In genomic region chr10:30189254-30189583, GRCh38 we compare ENCODE assay signal across 9 cellular contexts.
"Had no signal": no experiment of that assay in that cellular context is flagged by ENCODE, and none has a peak within 500 bp of the region (broad histone marks: within the 10 kb centered on the region; RNA-seq: fewer than 3 reads in every experiment).

No MANE protein-coding gene starts in this region.

- H3K9me3 ChIP-seq: SK-N-SH had no signal

- ATAC-seq: effector memory CD8-positive, alpha-beta T cell; stimulated activated memory B cell treated with anti-CD40 and anti-IgM and Interleukin-4, amounts not matched to agents 10 μg/mL and 1 μg/mL and 100 μg/mL, for 72 hours had no signal

- DNase-seq: activated CD4-positive, CD25-positive, alpha-beta regulatory T cell; activated naive CD4-positive, alpha-beta T cell treated with anti-CD3 and anti-CD28 coated beads, Interleukin-2, amount 10 ng/mL, durations not matched to agents 7 days and 5 days; effector memory CD8-positive, alpha-beta T cell; left ventricle myocardium superior; SK-N-SH; stimulated activated CD4-positive, alpha-beta T cell treated with anti-CD3 and anti-CD28 coated beads, Interleukin-1b, Interleukin-23, amount 100 ng/mL, for 48 hours; substantia nigra had no signal

- H3K4me3 ChIP-seq: skin epidermis had no signal
